Comparison of ENCODE assay signal across 15 cellular contexts in genomic region chr16:78775161-78775561, GRCh38.
A peak's percentile ranks its signal among the peaks of the same experiment; 100 is the strongest.
DNase-seq lines count a peak whose midpoint lies in the region; ATAC-seq lines count a peak whose summit lies in the region.
"Had no signal": no experiment of that assay in that cellular context is flagged by ENCODE, and none has a peak within 500 bp of the region (broad histone marks: within the 10 kb centered on the region; RNA-seq: fewer than 3 reads in every experiment).

No MANE protein-coding gene starts in this region.

- ATAC-seq in HG03457 (IDR thresholded peaks at IDR 0.05; ENCODE audit: unreplicated experiment) = no peak
- no peak for ATAC-seq in GM19467 (IDR thresholded peaks at IDR 0.05; ENCODE audit: unreplicated experiment)
- ATAC-seq: left lobe of liver, pancreas had no signal

- no peak overlapping the region for H3K4me3 Mint-ChIP-seq in activated naive CD8-positive, alpha-beta T cell treated with anti-CD3 and anti-CD28 coated beads for 36 hours

- DNase-seq in stimulated activated naive CD4-positive, alpha-beta T cell treated with Interleukin-2 at 50 U/mL for 16 hours (lab: John Stamatoyannopoulos, UW) = peak; percentile 84
- DNase-seq in stimulated activated naive CD4-positive, alpha-beta T cell (lab: John Stamatoyannopoulos, UW) = no peak
- peak; percentile 4 for DNase-seq in activated naive CD8-positive, alpha-beta T cell treated with anti-CD3 and anti-CD28 coated beads for 36 hours
- peak; percentile 82 for DNase-seq in stimulated activated CD4-positive, alpha-beta T cell treated with anti-CD3 and anti-CD28 coated beads, Interleukin-4, amount 100 ng/mL, for 24 hours
- DNase-seq in NCI-H69 (lab: John Stamatoyannopoulos, UW) = no peak
- no peak for DNase-seq in NCI-H345 treated with DMSO at 0.1 percent for 48 hours (lab: John Stamatoyannopoulos, UW; ENCODE audit: unreplicated experiment)
- DNase-seq: COR-L47; effector CD4-positive, alpha-beta T cell; NCI-H1436; NCI-H345; pancreas; Right ventricle myocardium superior had no signal

- no peak overlapping the region for H3K27ac Mint-ChIP-seq in activated naive CD8-positive, alpha-beta T cell treated with anti-CD3 and anti-CD28 coated beads for 36 hours

- no peaks in the 10 kb centered on the region for H3K36me3 Mint-ChIP-seq in activated naive CD8-positive, alpha-beta T cell treated with anti-CD3 and anti-CD28 coated beads for 36 hours

- H3K4me1 Mint-ChIP-seq in activated naive CD8-positive, alpha-beta T cell treated with anti-CD3 and anti-CD28 coated beads for 36 hours = peaks cover 7% of the 10 kb centered on the region

- H3K9me3 Mint-ChIP-seq in activated naive CD8-positive, alpha-beta T cell treated with anti-CD3 and anti-CD28 coated beads for 36 hours = no peaks in the 10 kb centered on the region

- H3K27me3 Mint-ChIP-seq in activated naive CD8-positive, alpha-beta T cell treated with anti-CD3 and anti-CD28 coated beads for 36 hours = peaks cover 4% of the 10 kb centered on the region

Comparison
In these comparisons a context has a peak if more than half of its experiments do, and no peak if none do; other contexts are left out.
1. DNase-seq: peak in stimulated activated naive CD4-positive, alpha-beta T cell treated with Interleukin-2 at 50 U/mL for 16 hours (single experiment), activated naive CD8-positive, alpha-beta T cell treated with anti-CD3 and anti-CD28 coated beads for 36 hours (single experiment) and stimulated activated CD4-positive, alpha-beta T cell treated with anti-CD3 and anti-CD28 coated beads, Interleukin-4, amount 100 ng/mL, for 24 hours (single experiment); none in stimulated activated naive CD4-positive, alpha-beta T cell (0 of 6), NCI-H69 (single experiment) and NCI-H345 treated with DMSO at 0.1 percent for 48 hours (single experiment).